ENCODE assay signal across 9 cellular contexts in the genomic region with DNA sequence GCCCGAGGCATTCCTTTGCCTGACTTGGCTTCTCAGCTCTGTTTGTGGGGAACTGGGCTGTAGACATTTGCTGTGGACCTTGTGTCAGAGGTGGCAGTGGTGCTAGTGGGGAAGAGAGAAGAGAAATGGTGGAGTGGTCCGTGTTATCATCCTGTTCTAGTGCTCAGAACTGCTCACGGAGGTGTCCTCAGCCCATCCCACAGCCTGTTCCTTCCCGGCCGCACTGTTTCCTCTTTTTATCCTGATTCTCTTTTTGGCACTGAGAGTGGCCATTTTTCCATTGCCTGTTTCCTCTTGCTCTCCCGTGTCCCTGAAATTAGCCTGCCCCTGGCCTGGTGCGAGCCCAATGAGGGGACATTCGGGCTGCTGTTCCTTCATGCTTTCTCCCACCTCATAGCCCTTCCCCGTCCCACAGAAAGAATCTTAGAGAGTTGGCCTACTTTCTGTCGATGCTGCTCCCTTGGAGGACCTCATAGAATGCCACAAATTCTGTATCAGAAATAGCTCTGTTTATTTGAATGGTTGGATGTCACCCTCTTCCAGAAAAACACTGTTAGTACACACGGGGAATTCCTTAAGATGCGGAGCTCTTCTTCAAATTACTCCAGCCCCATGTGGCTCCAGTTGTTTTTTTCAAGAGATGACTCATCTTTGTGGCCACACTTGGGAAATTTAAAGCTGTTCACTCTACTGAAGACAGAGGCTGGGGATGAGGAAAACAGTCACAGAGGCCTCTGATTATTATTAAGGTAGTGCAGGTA. TPM values are rescaled to one million over a fixed set of nuclear protein-coding genes. Genes with fewer than 3 reads are reported as not detected.
DNase-seq lines count a peak whose midpoint lies in the region; ATAC-seq and TF ChIP-seq lines count a peak whose summit lies in the region.
"Had no signal": no experiment of that assay in that cellular context is flagged by ENCODE, and none has a peak within 500 bp of the region (broad histone marks: within the 10 kb centered on the region; RNA-seq: fewer than 3 reads in every experiment).

No MANE protein-coding gene starts in this region.

- ATAC-seq in right cardiac atrium, result peak; percentile 63 to 87
- ATAC-seq in HG03135 (IDR thresholded peaks at IDR 0.05; ENCODE audit: unreplicated experiment), result no peak

- no peaks in the 10 kb centered on the region for H3K36me3 ChIP-seq in Caco-2 (ENCODE audit: control insufficient read depth, insufficient read depth, low read length)

- H3K4me3 ChIP-seq in right cardiac atrium (ENCODE audit: low read length) (no peak overlapping the region), Caco-2 (ENCODE audit: low read depth, low read length) (no peak overlapping the region)

- POLR2A ChIA-PET in Caco-2 (lab: Charles Lee), result no interaction called here

- no peak overlapping the region for H3K27ac Mint-ChIP-seq in Caco-2 (ENCODE audit: unreplicated experiment)

- H3K4me1 Mint-ChIP-seq in Caco-2 (ENCODE audit: low read depth, unreplicated experiment), result no peaks in the 10 kb centered on the region

- CTCF ChIA-PET in Caco-2 (lab: Charles Lee), result no interaction called here

- peaks cover 12% of the 10 kb centered on the region for H3K4me1 ChIP-seq in right cardiac atrium (ENCODE audit: control insufficient read depth, insufficient read depth, low read length)
- H3K4me1 ChIP-seq in Caco-2, result no peaks in the 10 kb centered on the region

- no peaks in the 10 kb centered on the region for H3K36me3 Mint-ChIP-seq in Caco-2 (ENCODE audit: insufficient read depth, unreplicated experiment)

- H3K9me3 Mint-ChIP-seq in Caco-2 (ENCODE audit: unreplicated experiment), result no peaks in the 10 kb centered on the region

- H3K27me3 ChIP-seq in right cardiac atrium (ENCODE audit: control insufficient read depth, insufficient read depth) (no peaks in the 10 kb centered on the region), Caco-2 (replicated peaks; ENCODE audit: control insufficient read depth, insufficient read depth, low read length) (no peaks in the 10 kb centered on the region)

- WGBS in right cardiac atrium, result 44% methylated on average over 12 of the region's 12 CpGs

- no TSS peak for BruUV-seq in Caco-2 (replicated peaks; lab: Mats Ljungman, UMichigan)

- H3K4me3 Mint-ChIP-seq in Caco-2 (ENCODE audit: unreplicated experiment), result no peak overlapping the region

- peak overlapping the region; percentile 19 for H3K27ac ChIP-seq in right cardiac atrium (ENCODE audit: low read length)

- DNase-seq in DMS53 (lab: John Stamatoyannopoulos, UW), result peak; percentile 19
- DNase-seq in DMS53 treated with DMSO at 0.1 percent for 48 hours (lab: John Stamatoyannopoulos, UW; ENCODE audit: unreplicated experiment), result no peak
- DNase-seq in amniotic stem cell (lab: John Stamatoyannopoulos, UW), result peak; percentile 9
- peak in 2 of 3 donors; percentile 32 to 46 for DNase-seq in right cardiac atrium
- peak; percentile 39 for DNase-seq in superior temporal gyrus (ENCODE audit: extremely low spot score)
- DNase-seq in OCI-M2 (lab: John Stamatoyannopoulos, UW; ENCODE audit: unreplicated experiment), result no peak
- no peak for DNase-seq in Caco-2
- DNase-seq: 8988T had no signal

- intact Hi-C loops in right cardiac atrium (cut with DNase I), result no loop called here
- intact Hi-C loops in Caco-2 (cut with micrococcal nuclease; ENCODE audit: unreplicated experiment), result no loop called here

- H3K9me3 ChIP-seq in right cardiac atrium (ENCODE audit: control insufficient read depth, low read length) (no peaks in the 10 kb centered on the region), Caco-2 (no peaks in the 10 kb centered on the region)

- TF ChIP-seq CTCF in Caco-2 (IDR thresholded peaks at IDR 0.05; ENCODE audit: insufficient read depth in 1 of 2, low read depth in 1 of 2, low read length in 1 of 2, severe bottlenecking in 1 of 2, unreplicated experiment in 1 of 2), result no peak

- no peaks in the 10 kb centered on the region for H3K27me3 Mint-ChIP-seq in Caco-2 (ENCODE audit: insufficient read depth, unreplicated experiment)

RNA-seq across cellular contexts. Expression of a gene that starts 26.1 kb away (rescaled TPM):
- total RNA-seq in right cardiac atrium, result 10 to 100 TPM; 15.4 to 19.6 (median 16.9) TPM
- 13.9 TPM for polyA plus RNA-seq in right cardiac atrium
- 14.0 and 15.4 TPM in 2 replicates for total RNA-seq in Caco-2 (2022)

RNA-seq across cellular contexts. Expression of a gene that starts 26.6 kb away (rescaled TPM):
- total RNA-seq in right cardiac atrium (10 to 100 TPM; 20.2 to 30.5 (median 27.8) TPM), Caco-2 (2022) (52.8 and 56.3 TPM in 2 replicates)
- polyA plus RNA-seq in right cardiac atrium, result 22.2 TPM

Comparison
In these comparisons a context has a peak if more than half of its experiments do, and no peak if none do; other contexts are left out.
1. DNase-seq: peak in DMS53 (single experiment), amniotic stem cell (single experiment), right cardiac atrium (2 of 3) and superior temporal gyrus (single experiment); none in DMS53 treated with DMSO at 0.1 percent for 48 hours (single experiment), OCI-M2 (single experiment) and Caco-2 (0 of 2).